1 cellular context compared by ENCODE assay signal in the genomic region with DNA sequence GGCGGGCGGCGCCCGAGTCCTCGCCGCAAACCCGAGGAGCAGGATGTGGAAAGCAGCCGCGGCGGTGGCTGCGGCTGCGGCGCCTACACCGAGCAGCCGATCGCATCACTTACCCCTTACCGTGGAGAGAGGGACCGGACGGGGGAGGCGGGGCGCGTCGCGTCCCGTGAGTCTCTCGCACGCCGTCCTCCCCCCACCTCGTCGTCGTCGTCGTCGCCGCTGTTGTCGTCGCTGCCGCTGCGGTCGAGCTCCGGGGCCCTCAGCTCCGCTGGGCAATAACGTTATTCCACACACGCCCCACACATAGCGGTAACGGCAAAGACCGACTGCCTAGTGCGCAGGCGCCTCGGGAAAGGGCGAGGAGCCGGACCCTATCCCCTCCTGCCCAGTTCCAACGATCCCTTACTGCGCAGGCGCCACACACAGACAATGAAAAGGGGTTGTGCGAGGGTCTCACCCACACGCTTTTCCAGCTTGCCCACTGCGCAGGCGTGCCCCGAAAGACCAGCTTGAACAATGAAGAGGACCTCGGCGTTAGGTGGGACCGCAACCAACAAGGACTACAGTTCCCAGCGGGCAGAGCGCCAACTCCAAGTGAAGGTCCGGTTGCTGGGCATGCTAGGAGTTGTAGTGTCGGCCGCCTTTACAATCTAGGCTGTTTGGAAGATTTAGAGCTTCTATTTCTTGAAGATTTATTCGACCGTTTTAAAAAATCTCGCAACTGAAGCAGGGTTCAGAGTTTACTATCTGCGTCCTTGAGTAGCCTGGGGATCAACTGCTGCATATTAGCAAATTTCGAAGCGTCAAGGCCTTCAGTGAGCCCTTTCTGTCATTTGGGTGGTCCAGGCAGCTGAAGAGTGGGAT.
TF ChIP-seq lines count a peak whose summit lies in the region.

A gene (minus strand): TSS at position 355 of the 864 bp plus-strand sequence. CDS start 30,001 bp downstream, outside the sequence.

TF ChIP-seq in GM12878, 131 proteins besides CTCF, POLR2A, EP300 and RAD21 (continued from another document and continues in another):
- TF ChIP-seq, protein P1, sequence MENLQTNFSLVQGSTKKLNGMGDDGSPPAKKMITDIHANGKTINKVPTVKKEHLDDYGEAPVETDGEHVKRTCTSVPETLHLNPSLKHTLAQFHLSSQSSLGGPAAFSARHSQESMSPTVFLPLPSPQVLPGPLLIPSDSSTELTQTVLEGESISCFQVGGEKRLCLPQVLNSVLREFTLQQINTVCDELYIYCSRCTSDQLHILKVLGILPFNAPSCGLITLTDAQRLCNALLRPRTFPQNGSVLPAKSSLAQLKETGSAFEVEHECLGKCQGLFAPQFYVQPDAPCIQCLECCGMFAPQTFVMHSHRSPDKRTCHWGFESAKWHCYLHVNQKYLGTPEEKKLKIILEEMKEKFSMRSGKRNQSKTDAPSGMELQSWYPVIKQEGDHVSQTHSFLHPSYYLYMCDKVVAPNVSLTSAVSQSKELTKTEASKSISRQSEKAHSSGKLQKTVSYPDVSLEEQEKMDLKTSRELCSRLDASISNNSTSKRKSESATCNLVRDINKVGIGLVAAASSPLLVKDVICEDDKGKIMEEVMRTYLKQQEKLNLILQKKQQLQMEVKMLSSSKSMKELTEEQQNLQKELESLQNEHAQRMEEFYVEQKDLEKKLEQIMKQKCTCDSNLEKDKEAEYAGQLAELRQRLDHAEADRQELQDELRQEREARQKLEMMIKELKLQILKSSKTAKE (IDR thresholded peaks at IDR 0.05; ENCODE audit: low read depth, poor library complexity, severe bottlenecking), result no peak
- peak; percentile 73; the same call in 1 of the 2 replicates for TF ChIP-seq ZNF207 (IDR thresholded peaks at IDR 0.05; ENCODE audit: borderline replicate concordance)
- no peak for TF ChIP-seq RBBP5 (conservative IDR thresholded peaks at IDR 0.05)
- TF ChIP-seq SMAD5 (IDR thresholded peaks at IDR 0.05; ENCODE audit: low read depth), result no peak
- 0 out of 2 replicates have a peak, but pooled peaks have one; percentile 31 for TF ChIP-seq STAT1 (conservative IDR thresholded peaks at IDR 0.05)
- TF ChIP-seq, protein P2, sequence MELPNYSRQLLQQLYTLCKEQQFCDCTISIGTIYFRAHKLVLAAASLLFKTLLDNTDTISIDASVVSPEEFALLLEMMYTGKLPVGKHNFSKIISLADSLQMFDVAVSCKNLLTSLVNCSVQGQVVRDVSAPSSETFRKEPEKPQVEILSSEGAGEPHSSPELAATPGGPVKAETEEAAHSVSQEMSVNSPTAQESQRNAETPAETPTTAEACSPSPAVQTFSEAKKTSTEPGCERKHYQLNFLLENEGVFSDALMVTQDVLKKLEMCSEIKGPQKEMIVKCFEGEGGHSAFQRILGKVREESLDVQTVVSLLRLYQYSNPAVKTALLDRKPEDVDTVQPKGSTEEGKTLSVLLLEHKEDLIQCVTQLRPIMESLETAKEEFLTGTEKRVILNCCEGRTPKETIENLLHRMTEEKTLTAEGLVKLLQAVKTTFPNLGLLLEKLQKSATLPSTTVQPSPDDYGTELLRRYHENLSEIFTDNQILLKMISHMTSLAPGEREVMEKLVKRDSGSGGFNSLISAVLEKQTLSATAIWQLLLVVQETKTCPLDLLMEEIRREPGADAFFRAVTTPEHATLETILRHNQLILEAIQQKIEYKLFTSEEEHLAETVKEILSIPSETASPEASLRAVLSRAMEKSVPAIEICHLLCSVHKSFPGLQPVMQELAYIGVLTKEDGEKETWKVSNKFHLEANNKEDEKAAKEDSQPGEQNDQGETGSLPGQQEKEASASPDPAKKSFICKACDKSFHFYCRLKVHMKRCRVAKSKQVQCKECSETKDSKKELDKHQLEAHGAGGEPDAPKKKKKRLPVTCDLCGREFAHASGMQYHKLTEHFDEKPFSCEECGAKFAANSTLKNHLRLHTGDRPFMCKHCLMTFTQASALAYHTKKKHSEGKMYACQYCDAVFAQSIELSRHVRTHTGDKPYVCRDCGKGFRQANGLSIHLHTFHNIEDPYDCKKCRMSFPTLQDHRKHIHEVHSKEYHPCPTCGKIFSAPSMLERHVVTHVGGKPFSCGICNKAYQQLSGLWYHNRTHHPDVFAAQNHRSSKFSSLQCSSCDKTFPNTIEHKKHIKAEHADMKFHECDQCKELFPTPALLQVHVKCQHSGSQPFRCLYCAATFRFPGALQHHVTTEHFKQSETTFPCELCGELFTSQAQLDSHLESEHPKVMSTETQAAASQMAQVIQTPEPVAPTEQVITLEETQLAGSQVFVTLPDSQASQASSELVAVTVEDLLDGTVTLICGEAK (IDR thresholded peaks at IDR 0.05; ENCODE audit: borderline replicate concordance), result peak; percentile 91; the same call in 1 of the 2 replicates
- peak; percentile 83; the same call in 1 of the 2 replicates for TF ChIP-seq GATAD2B (conservative IDR thresholded peaks at IDR 0.05; ENCODE audit: low read depth)
- no peak for TF ChIP-seq FOXK2 (IDR thresholded peaks at IDR 0.05)
- no peak for TF ChIP-seq SMC3 (IDR thresholded peaks at IDR 0.05; ENCODE audit: borderline replicate concordance, low read length)
- no peak for TF ChIP-seq NR2F1 (conservative IDR thresholded peaks at IDR 0.05)
- TF ChIP-seq, protein P3, sequence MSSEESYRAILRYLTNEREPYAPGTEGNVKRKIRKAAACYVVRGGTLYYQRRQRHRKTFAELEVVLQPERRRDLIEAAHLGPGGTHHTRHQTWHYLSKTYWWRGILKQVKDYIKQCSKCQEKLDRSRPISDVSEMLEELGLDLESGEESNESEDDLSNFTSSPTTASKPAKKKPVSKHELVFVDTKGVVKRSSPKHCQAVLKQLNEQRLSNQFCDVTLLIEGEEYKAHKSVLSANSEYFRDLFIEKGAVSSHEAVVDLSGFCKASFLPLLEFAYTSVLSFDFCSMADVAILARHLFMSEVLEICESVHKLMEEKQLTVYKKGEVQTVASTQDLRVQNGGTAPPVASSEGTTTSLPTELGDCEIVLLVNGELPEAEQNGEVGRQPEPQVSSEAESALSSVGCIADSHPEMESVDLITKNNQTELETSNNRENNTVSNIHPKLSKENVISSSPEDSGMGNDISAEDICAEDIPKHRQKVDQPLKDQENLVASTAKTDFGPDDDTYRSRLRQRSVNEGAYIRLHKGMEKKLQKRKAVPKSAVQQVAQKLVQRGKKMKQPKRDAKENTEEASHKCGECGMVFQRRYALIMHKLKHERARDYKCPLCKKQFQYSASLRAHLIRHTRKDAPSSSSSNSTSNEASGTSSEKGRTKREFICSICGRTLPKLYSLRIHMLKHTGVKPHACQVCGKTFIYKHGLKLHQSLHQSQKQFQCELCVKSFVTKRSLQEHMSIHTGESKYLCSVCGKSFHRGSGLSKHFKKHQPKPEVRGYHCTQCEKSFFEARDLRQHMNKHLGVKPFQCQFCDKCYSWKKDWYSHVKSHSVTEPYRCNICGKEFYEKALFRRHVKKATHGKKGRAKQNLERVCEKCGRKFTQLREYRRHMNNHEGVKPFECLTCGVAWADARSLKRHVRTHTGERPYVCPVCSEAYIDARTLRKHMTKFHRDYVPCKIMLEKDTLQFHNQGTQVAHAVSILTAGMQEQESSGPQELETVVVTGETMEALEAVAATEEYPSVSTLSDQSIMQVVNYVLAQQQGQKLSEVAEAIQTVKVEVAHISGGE (CRISPR knock-in tag; IDR thresholded peaks at IDR 0.05), result no peak
- TF ChIP-seq TCF12 (IDR thresholded peaks at IDR 0.05; ENCODE audit: low read depth, low read length), result no peak
- TF ChIP-seq NR2C1 (IDR thresholded peaks at IDR 0.05), result peak; percentile 40; the same call in 1 of the 2 replicates
- TF ChIP-seq, protein P4, sequence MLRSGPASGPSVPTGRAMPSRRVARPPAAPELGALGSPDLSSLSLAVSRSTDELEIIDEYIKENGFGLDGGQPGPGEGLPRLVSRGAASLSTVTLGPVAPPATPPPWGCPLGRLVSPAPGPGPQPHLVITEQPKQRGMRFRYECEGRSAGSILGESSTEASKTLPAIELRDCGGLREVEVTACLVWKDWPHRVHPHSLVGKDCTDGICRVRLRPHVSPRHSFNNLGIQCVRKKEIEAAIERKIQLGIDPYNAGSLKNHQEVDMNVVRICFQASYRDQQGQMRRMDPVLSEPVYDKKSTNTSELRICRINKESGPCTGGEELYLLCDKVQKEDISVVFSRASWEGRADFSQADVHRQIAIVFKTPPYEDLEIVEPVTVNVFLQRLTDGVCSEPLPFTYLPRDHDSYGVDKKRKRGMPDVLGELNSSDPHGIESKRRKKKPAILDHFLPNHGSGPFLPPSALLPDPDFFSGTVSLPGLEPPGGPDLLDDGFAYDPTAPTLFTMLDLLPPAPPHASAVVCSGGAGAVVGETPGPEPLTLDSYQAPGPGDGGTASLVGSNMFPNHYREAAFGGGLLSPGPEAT (IDR thresholded peaks at IDR 0.05; ENCODE audit: low read depth), result no peak
- TF ChIP-seq MYB (IDR thresholded peaks at IDR 0.05; ENCODE audit: borderline replicate concordance, low read depth, low read length), result no peak
- TF ChIP-seq CEBPB (IDR thresholded peaks at IDR 0.05; ENCODE audit: borderline replicate concordance in 1 of 2, low read depth in 2 of 2, low read length in 2 of 2), result no peak
- no peak for TF ChIP-seq JUNB (IDR thresholded peaks at IDR 0.05)
- TF ChIP-seq NFYA (IDR thresholded peaks at IDR 0.05; ENCODE audit: borderline replicate concordance, low read depth, low read length), result no peak
- TF ChIP-seq, protein P5, sequence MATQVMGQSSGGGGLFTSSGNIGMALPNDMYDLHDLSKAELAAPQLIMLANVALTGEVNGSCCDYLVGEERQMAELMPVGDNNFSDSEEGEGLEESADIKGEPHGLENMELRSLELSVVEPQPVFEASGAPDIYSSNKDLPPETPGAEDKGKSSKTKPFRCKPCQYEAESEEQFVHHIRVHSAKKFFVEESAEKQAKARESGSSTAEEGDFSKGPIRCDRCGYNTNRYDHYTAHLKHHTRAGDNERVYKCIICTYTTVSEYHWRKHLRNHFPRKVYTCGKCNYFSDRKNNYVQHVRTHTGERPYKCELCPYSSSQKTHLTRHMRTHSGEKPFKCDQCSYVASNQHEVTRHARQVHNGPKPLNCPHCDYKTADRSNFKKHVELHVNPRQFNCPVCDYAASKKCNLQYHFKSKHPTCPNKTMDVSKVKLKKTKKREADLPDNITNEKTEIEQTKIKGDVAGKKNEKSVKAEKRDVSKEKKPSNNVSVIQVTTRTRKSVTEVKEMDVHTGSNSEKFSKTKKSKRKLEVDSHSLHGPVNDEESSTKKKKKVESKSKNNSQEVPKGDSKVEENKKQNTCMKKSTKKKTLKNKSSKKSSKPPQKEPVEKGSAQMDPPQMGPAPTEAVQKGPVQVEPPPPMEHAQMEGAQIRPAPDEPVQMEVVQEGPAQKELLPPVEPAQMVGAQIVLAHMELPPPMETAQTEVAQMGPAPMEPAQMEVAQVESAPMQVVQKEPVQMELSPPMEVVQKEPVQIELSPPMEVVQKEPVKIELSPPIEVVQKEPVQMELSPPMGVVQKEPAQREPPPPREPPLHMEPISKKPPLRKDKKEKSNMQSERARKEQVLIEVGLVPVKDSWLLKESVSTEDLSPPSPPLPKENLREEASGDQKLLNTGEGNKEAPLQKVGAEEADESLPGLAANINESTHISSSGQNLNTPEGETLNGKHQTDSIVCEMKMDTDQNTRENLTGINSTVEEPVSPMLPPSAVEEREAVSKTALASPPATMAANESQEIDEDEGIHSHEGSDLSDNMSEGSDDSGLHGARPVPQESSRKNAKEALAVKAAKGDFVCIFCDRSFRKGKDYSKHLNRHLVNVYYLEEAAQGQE (IDR thresholded peaks at IDR 0.05; ENCODE audit: low read depth, low read length), result no peak
- peak; percentile 39; the same call in 1 of the 2 replicates for TF ChIP-seq ZNF217 (IDR thresholded peaks at IDR 0.05)
- TF ChIP-seq, protein P6, sequence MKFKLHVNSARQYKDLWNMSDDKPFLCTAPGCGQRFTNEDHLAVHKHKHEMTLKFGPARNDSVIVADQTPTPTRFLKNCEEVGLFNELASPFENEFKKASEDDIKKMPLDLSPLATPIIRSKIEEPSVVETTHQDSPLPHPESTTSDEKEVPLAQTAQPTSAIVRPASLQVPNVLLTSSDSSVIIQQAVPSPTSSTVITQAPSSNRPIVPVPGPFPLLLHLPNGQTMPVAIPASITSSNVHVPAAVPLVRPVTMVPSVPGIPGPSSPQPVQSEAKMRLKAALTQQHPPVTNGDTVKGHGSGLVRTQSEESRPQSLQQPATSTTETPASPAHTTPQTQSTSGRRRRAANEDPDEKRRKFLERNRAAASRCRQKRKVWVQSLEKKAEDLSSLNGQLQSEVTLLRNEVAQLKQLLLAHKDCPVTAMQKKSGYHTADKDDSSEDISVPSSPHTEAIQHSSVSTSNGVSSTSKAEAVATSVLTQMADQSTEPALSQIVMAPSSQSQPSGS (IDR thresholded peaks at IDR 0.05; ENCODE audit: low read length), result no peak
- 0 out of 2 replicates have a peak, but pooled peaks have one; percentile 49 for TF ChIP-seq PAX5 (IDR thresholded peaks at IDR 0.05; ENCODE audit: borderline replicate concordance, low read depth, low read length)
- TF ChIP-seq, protein P7, sequence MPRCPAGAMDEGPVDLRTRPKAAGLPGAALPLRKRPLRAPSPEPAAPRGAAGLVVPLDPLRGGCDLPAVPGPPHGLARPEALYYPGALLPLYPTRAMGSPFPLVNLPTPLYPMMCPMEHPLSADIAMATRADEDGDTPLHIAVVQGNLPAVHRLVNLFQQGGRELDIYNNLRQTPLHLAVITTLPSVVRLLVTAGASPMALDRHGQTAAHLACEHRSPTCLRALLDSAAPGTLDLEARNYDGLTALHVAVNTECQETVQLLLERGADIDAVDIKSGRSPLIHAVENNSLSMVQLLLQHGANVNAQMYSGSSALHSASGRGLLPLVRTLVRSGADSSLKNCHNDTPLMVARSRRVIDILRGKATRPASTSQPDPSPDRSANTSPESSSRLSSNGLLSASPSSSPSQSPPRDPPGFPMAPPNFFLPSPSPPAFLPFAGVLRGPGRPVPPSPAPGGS (IDR thresholded peaks at IDR 0.05; ENCODE audit: borderline replicate concordance, insufficient read depth, low read depth, low read length, poor library complexity, severe bottlenecking), result no peak
- TF ChIP-seq DPF2 (IDR thresholded peaks at IDR 0.05), result peak; percentile 84
- no peak for TF ChIP-seq EED (IDR thresholded peaks at IDR 0.05; ENCODE audit: low read depth)
- no peak for TF ChIP-seq JUND (IDR thresholded peaks at IDR 0.05; ENCODE audit: low read depth, low read length)
- TF ChIP-seq, protein P8, sequence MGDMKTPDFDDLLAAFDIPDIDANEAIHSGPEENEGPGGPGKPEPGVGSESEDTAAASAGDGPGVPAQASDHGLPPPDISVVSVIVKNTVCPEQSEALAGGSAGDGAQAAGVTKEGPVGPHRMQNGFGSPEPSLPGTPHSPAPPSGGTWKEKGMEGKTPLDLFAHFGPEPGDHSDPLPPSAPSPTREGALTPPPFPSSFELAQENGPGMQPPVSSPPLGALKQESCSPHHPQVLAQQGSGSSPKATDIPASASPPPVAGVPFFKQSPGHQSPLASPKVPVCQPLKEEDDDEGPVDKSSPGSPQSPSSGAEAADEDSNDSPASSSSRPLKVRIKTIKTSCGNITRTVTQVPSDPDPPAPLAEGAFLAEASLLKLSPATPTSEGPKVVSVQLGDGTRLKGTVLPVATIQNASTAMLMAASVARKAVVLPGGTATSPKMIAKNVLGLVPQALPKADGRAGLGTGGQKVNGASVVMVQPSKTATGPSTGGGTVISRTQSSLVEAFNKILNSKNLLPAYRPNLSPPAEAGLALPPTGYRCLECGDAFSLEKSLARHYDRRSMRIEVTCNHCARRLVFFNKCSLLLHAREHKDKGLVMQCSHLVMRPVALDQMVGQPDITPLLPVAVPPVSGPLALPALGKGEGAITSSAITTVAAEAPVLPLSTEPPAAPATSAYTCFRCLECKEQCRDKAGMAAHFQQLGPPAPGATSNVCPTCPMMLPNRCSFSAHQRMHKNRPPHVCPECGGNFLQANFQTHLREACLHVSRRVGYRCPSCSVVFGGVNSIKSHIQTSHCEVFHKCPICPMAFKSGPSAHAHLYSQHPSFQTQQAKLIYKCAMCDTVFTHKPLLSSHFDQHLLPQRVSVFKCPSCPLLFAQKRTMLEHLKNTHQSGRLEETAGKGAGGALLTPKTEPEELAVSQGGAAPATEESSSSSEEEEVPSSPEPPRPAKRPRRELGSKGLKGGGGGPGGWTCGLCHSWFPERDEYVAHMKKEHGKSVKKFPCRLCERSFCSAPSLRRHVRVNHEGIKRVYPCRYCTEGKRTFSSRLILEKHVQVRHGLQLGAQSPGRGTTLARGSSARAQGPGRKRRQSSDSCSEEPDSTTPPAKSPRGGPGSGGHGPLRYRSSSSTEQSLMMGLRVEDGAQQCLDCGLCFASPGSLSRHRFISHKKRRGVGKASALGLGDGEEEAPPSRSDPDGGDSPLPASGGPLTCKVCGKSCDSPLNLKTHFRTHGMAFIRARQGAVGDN (IDR thresholded peaks at IDR 0.05), result peak; percentile 71
- TF ChIP-seq ZSCAN29 (IDR thresholded peaks at IDR 0.05), result no peak
